In genomic region chr2:42021490-42021889, GRCh38 we compare ENCODE assay signal across 15 cellular contexts. TPM values are rescaled to one million over a fixed set of nuclear protein-coding genes. Genes with fewer than 3 reads are reported as not detected.
DNase-seq lines count a peak whose midpoint lies in the region; ATAC-seq and TF ChIP-seq lines count a peak whose summit lies in the region.
"Had no signal": no experiment of that assay in that cellular context is flagged by ENCODE, and none has a peak within 500 bp of the region (broad histone marks: within the 10 kb centered on the region; RNA-seq: fewer than 3 reads in every experiment).

No MANE protein-coding gene starts in this region.

- H3K4me1 Mint-ChIP-seq in MCF 10A (ENCODE audit: insufficient read depth, unreplicated experiment), result peaks cover 11% of the 10 kb centered on the region
- H3K4me1 Mint-ChIP-seq: CD4-positive, CD25-positive, alpha-beta regulatory T cell; immature natural killer cell; naive thymus-derived CD4-positive, alpha-beta T cell had no signal

- H3K9me3 Mint-ChIP-seq in MCF 10A (ENCODE audit: unreplicated experiment), result no peaks in the 10 kb centered on the region

- ATAC-seq in left cardiac atrium (peak; percentile 35 to 39), HG02885 (IDR thresholded peaks at IDR 0.05; ENCODE audit: poor library complexity, unreplicated experiment) (no peak)
- ATAC-seq: naive thymus-derived CD4-positive, alpha-beta T cell had no signal

- H3K36me3 Mint-ChIP-seq in MCF 10A (ENCODE audit: insufficient read depth, unreplicated experiment), result no peaks in the 10 kb centered on the region
- H3K36me3 Mint-ChIP-seq: CD4-positive, CD25-positive, alpha-beta regulatory T cell; immature natural killer cell; naive thymus-derived CD4-positive, alpha-beta T cell had no signal

- BruUV-seq in MCF 10A (replicated peaks; lab: Mats Ljungman, UMichigan), result no TSS peak

- H3K9ac ChIP-seq in adipocyte (ENCODE audit: low read length), result peak overlapping the region; percentile 54

- DNase-seq in BE2C, result peak; percentile 63
- no peak for DNase-seq in adipocyte (ENCODE audit: low read depth)
- no peak for DNase-seq in left cardiac atrium
- peak; percentile 39 for DNase-seq in renal cortical epithelial cell (ENCODE audit: low read depth)
- no peak for DNase-seq in DMS 273 (lab: John Stamatoyannopoulos, UW; ENCODE audit: unreplicated experiment)
- no peak for DNase-seq in MCF 10A (ENCODE audit: unreplicated experiment)
- DNase-seq in Ammon's horn (ENCODE audit: low spot score), result no peak
- DNase-seq: activated CD4-positive, alpha-beta T cell treated with anti-CD3 and anti-CD28 coated beads, Interleukin-2, amount 50 U/mL, for 4 hours; CD4-positive, CD25-positive, alpha-beta regulatory T cell; immature natural killer cell; naive thymus-derived CD4-positive, alpha-beta T cell; OCI-M1 had no signal

- no peaks in the 10 kb centered on the region for H3K9me3 ChIP-seq in BE2C
- H3K9me3 ChIP-seq in adipocyte (ENCODE audit: control insufficient read depth, low read length), result no peaks in the 10 kb centered on the region
- H3K9me3 ChIP-seq: HAP-1 had no signal

- H3K27me3 ChIP-seq in BE2C (no peaks in the 10 kb centered on the region), adipocyte (replicated peaks; ENCODE audit: control insufficient read depth, insufficient read depth, low read length) (peaks cover 4% of the 10 kb centered on the region)

- intact Hi-C loops in left cardiac atrium (cut with DNase I), result no loop called here
- intact Hi-C loops in MCF 10A (cut with micrococcal nuclease), result no loop called here

- H3K4me1 ChIP-seq in BE2C (peaks cover 25% of the 10 kb centered on the region), adipocyte (ENCODE audit: control insufficient read depth, insufficient read depth, low read length) (peaks cover 22% of the 10 kb centered on the region)
- H3K4me1 ChIP-seq: HAP-1 had no signal

- TF ChIP-seq CTCF in BE2C (IDR thresholded peaks at IDR 0.05; ENCODE audit: low read depth, low read length) (no peak), MCF 10A (IDR thresholded peaks at IDR 0.05; ENCODE audit: unreplicated experiment) (no peak)

- CTCF ChIA-PET in MCF 10A (lab: Yijun Ruan, JAX), result interaction anchor here (0.8 to 1.3 kb wide), 3 partner anchors 53 to 181 kb away, joined by 3 to 4 read pairs (median 3); no protein-coding TSS in a partner anchor

- H3K27ac Mint-ChIP-seq in MCF 10A (ENCODE audit: low read depth, unreplicated experiment), result no peak overlapping the region
- H3K27ac Mint-ChIP-seq: CD4-positive, CD25-positive, alpha-beta regulatory T cell; immature natural killer cell; T-helper 1 cell treated with Interleukin-12 subunit alpha and Interleukin-12 subunit beta and Interleukin-4 antibody, amounts not matched to agents 30 μg/mL and 1 μg/mL, for 36 hours had no signal

- H3K36me3 ChIP-seq in BE2C (no peaks in the 10 kb centered on the region), adipocyte (ENCODE audit: control insufficient read depth, insufficient read depth, low read length, severe bottlenecking) (no peaks in the 10 kb centered on the region)
- H3K36me3 ChIP-seq: HAP-1 had no signal

- POLR2A ChIA-PET in MCF 10A (lab: Yijun Ruan, JAX), result interaction anchor here (1.4 kb wide), 1 partner anchor 9 kb away, joined by 3 read pairs; no protein-coding TSS in a partner anchor

- H3K4me3 ChIP-seq in BE2C (ENCODE audit: low read depth, low read length), result no peak overlapping the region
- no peak overlapping the region for H3K4me3 ChIP-seq in adipocyte (ENCODE audit: low read length)
- H3K4me3 ChIP-seq: HAP-1 had no signal

- peaks cover 51% of the 10 kb centered on the region for H3K27me3 Mint-ChIP-seq in MCF 10A (ENCODE audit: insufficient read depth, unreplicated experiment)

- no peak overlapping the region for H3K4me3 Mint-ChIP-seq in MCF 10A (ENCODE audit: unreplicated experiment)
- H3K4me3 Mint-ChIP-seq: CD4-positive, CD25-positive, alpha-beta regulatory T cell; immature natural killer cell; naive thymus-derived CD4-positive, alpha-beta T cell; T-helper 1 cell treated with Interleukin-12 subunit alpha and Interleukin-12 subunit beta and Interleukin-4 antibody, amounts not matched to agents 30 μg/mL and 1 μg/mL, for 36 hours had no signal

RNA-seq across cellular contexts. Expression of gene PKDCC, which starts 26.3 kb away (rescaled TPM):
- polyA plus RNA-seq in BE2C (2012; ENCODE audit: insufficient read depth, insufficient read length, low read depth), result 91.9 TPM
- 100 to 1,000 TPM; 138 to 209 TPM for total RNA-seq in left cardiac atrium
- total RNA-seq in renal cortical epithelial cell, result 2.1 and 2.4 TPM in 2 replicates
- total RNA-seq in MCF 10A (2022), result 0.49 and 0.96 TPM in 2 replicates
- total RNA-seq: CD4-positive, CD25-positive, alpha-beta regulatory T cell; naive thymus-derived CD4-positive, alpha-beta T cell had no signal
- polyA plus RNA-seq: CD4-positive, CD25-positive, alpha-beta regulatory T cell; immature natural killer cell; naive thymus-derived CD4-positive, alpha-beta T cell had no signal

Comparison
In these comparisons a context has a peak if more than half of its experiments do, and no peak if none do; other contexts are left out.
1. DNase-seq: peak in BE2C (single experiment) and renal cortical epithelial cell (single experiment); none in adipocyte (single experiment), left cardiac atrium (single experiment), DMS 273 (single experiment), MCF 10A (single experiment) and Ammon's horn (single experiment).
2. RNA of gene PKDCC, which starts 26.3 kb away (total RNA-seq): 138 to 209 TPM in left cardiac atrium; 2.1 to 2.4 TPM in renal cortical epithelial cell and 0.49 to 0.96 TPM in MCF 10A; every median in the first group is over 10 times any median in the second.